ENCODE assay signal across 19 cellular contexts in genomic region chr2:195367713-195368529, GRCh38.
DNase-seq lines count a peak whose midpoint lies in the region; ATAC-seq and TF ChIP-seq lines count a peak whose summit lies in the region.
"Had no signal": no experiment of that assay in that cellular context is flagged by ENCODE, and none has a peak within 500 bp of the region (broad histone marks: within the 10 kb centered on the region; RNA-seq: fewer than 3 reads in every experiment).

No MANE protein-coding gene starts in this region.

- no peaks in the 10 kb centered on the region for H3K79me2 ChIP-seq in neural progenitor cell (ENCODE audit: low read depth)

- no peak overlapping the region for H3K4me3 ChIP-seq in neural progenitor cell
- H3K4me3 ChIP-seq: GM23338 had no signal

- intact Hi-C loops in left colon (cut with DNase I, micrococcal nuclease), result no loop called here

- no peak overlapping the region for H3K4me2 ChIP-seq in neural progenitor cell
- H3K4me2 ChIP-seq: GM23338, SK-N-SH had no signal

- H3K9ac ChIP-seq in neural progenitor cell, result no peak overlapping the region
- H3K9ac ChIP-seq: SK-N-SH had no signal

- no peaks in the 10 kb centered on the region for H3F3A ChIP-seq in neural progenitor cell (ENCODE audit: low read depth)

- peak overlapping the region; percentile 38 for H3K27ac Mint-ChIP-seq in stimulated activated effector memory CD8-positive, alpha-beta T cell treated with anti-CD3 and anti-CD28 coated beads, Interleukin-12 subunit alpha, Interleukin-12 subunit beta, amount 100 ng/mL, for 72 hours
- no peak overlapping the region for H3K27ac Mint-ChIP-seq in neural progenitor cell
- H3K27ac Mint-ChIP-seq: GM23338 had no signal

- no peak overlapping the region for H2AFZ ChIP-seq in neural progenitor cell (replicated peaks)
- H2AFZ ChIP-seq: GM23338 had no signal

- H3K9me3 Mint-ChIP-seq in stimulated activated effector memory CD8-positive, alpha-beta T cell treated with anti-CD3 and anti-CD28 coated beads, Interleukin-12 subunit alpha, Interleukin-12 subunit beta, amount 100 ng/mL, for 72 hours, result peaks cover 15% of the 10 kb centered on the region
- peaks cover 2% of the 10 kb centered on the region for H3K9me3 Mint-ChIP-seq in neural progenitor cell
- H3K9me3 Mint-ChIP-seq: GM23338 had no signal

- H3K9me3 ChIP-seq in neural progenitor cell (ENCODE audit: low read depth), result no peaks in the 10 kb centered on the region
- H3K9me3 ChIP-seq: SK-N-SH had no signal

- ATAC-seq in GM19351 (IDR thresholded peaks at IDR 0.05; ENCODE audit: unreplicated experiment), result peak; percentile 32
- peak; percentile 78 for ATAC-seq in left colon
- ATAC-seq in stimulated activated effector memory CD8-positive, alpha-beta T cell treated with anti-CD3 and anti-CD28 coated beads, Interleukin-12 subunit alpha, Interleukin-12 subunit beta, amount 100 ng/mL, for 72 hours, result no peak
- ATAC-seq: GM23338, HCT116 had no signal

- TF ChIP-seq CTCF in VCaP (conservative IDR thresholded peaks at IDR 0.05) (no peak), neural progenitor cell (IDR thresholded peaks at IDR 0.05) (no peak)

- H3K36me3 Mint-ChIP-seq in stimulated activated effector memory CD8-positive, alpha-beta T cell treated with anti-CD3 and anti-CD28 coated beads, Interleukin-12 subunit alpha, Interleukin-12 subunit beta, amount 100 ng/mL, for 72 hours, result no peaks in the 10 kb centered on the region
- H3K36me3 Mint-ChIP-seq in neural progenitor cell, result no peaks in the 10 kb centered on the region

- no peaks in the 10 kb centered on the region for H3K36me3 ChIP-seq in neural progenitor cell

- H3K27ac ChIP-seq in VCaP, result peak overlapping the region; percentile 93
- H3K27ac ChIP-seq in neural progenitor cell, result no peak overlapping the region

- H3K4me1 Mint-ChIP-seq in stimulated activated effector memory CD8-positive, alpha-beta T cell treated with anti-CD3 and anti-CD28 coated beads, Interleukin-12 subunit alpha, Interleukin-12 subunit beta, amount 100 ng/mL, for 72 hours, result peaks cover 16% of the 10 kb centered on the region
- peaks cover 2% of the 10 kb centered on the region for H3K4me1 Mint-ChIP-seq in neural progenitor cell
- H3K4me1 Mint-ChIP-seq: GM23338 had no signal

- no peaks in the 10 kb centered on the region for H3K4me1 ChIP-seq in neural progenitor cell

- peaks cover 4% of the 10 kb centered on the region for H3K27me3 Mint-ChIP-seq in neural progenitor cell (ENCODE audit: insufficient read depth, low read depth)

- H3K4me3 Mint-ChIP-seq in stimulated activated effector memory CD8-positive, alpha-beta T cell treated with anti-CD3 and anti-CD28 coated beads, Interleukin-12 subunit alpha, Interleukin-12 subunit beta, amount 100 ng/mL, for 72 hours, result peak overlapping the region; percentile 31
- H3K4me3 Mint-ChIP-seq in neural progenitor cell, result no peak overlapping the region
- H3K4me3 Mint-ChIP-seq: GM23338 had no signal

- no peaks in the 10 kb centered on the region for H3K27me3 ChIP-seq in neural progenitor cell

- DNase-seq in left colon (no peak), ureter (ENCODE audit: low spot score) (no peak), neural progenitor cell (ENCODE audit: low spot score) (no peak), middle frontal gyrus (ENCODE audit: extremely low spot score, low spot score) (no peak)
- DNase-seq in stimulated activated effector memory CD8-positive, alpha-beta T cell treated with anti-CD3 and anti-CD28 coated beads, Interleukin-12 subunit alpha, Interleukin-12 subunit beta, amount 100 ng/mL, for 72 hours (ENCODE audit: low spot score in 2 of 2), result no peak
- DNase-seq: ACHN, C1 segment of cervical spinal cord, DMS79, NCI-H1105 treated with DMSO at 0.1 percent for 48 hours, NCI-H187 treated with DMSO at 0.1 percent for 48 hours, NCI-H2227 treated with DMSO at 0.1 percent for 48 hours, NCI-H510A treated with DMSO at 0.1 percent for 48 hours, NCI-H774, SHP77, SK-N-SH had no signal

- H4K20me1 ChIP-seq in neural progenitor cell (ENCODE audit: low read depth), result no peaks in the 10 kb centered on the region
